22 cellular contexts compared by ENCODE assay signal in the genomic region with DNA sequence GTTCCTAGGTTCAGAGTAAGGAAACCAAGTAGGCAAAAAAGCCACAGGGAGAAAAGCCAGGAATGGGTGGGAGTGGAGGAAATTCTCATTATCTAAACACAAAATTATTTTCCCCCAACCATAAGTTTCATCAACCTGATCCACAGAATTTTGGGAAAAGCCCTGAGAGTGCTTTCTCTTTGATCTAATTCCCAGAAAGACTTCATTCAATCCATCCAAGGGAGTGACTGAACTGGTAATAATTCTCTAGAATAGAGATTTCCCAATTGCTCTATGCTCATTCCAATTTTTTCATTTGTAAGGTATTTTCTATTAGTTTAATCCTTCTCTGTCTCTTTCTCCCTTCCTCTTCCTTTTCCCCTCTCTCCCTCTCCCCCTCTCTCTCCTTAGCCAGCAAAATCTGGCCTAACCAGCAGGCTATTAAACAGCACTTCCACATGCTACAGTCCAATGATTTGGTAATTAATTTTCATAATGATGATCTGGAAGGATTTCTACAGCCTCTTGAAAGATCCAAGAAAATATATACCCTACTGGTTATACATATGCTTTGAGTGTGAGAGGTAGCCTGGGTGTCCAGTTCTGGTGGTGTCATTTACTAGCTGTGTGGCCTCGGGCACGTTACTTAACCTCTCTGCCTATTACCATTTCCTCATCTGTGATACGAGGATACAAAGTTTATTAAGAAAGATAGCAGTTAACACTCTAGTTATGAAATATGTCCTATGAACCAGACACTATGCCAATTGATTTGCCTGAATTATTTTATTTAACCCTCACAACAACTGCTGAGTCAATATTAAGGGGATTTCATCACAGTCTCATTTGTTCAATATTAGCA.
DNase-seq lines count a peak whose midpoint lies in the region; ATAC-seq, FAIRE-seq and TF ChIP-seq lines count a peak whose summit lies in the region.
"Had no signal": no experiment of that assay in that cellular context is flagged by ENCODE, and none has a peak within 500 bp of the region (broad histone marks: within the 10 kb centered on the region; RNA-seq: fewer than 3 reads in every experiment).

No MANE protein-coding gene starts in this region.

- no peak for TF ChIP-seq CTCF in MM.1S (IDR thresholded peaks at IDR 0.05; ENCODE audit: low read length)
- TF ChIP-seq CTCF in OCI-LY1 (IDR thresholded peaks at IDR 0.05; ENCODE audit: low read length), result no peak
- no peak for TF ChIP-seq CTCF in hepatocyte (IDR thresholded peaks at IDR 0.05; ENCODE audit: poor library complexity)
- TF ChIP-seq CTCF in WTC11 (IDR thresholded peaks at IDR 0.05), result no peak

- H3K4me1 ChIP-seq in MM.1S (ENCODE audit: low read length) (peaks cover 23% of the 10 kb centered on the region), OCI-LY1 (ENCODE audit: insufficient read depth, low read length, severe bottlenecking) (peaks cover 23% of the 10 kb centered on the region), hepatocyte (ENCODE audit: insufficient read depth) (peaks cover 28% of the 10 kb centered on the region), small intestine (ENCODE audit: control insufficient read depth in 2 of 2, insufficient read depth in 1 of 2, low read depth in 1 of 2, low read length in 1 of 2) (peaks cover 0 to 4% of the 10 kb centered on the region in 2 donors)

- H3K36me3 Mint-ChIP-seq in activated naive CD8-positive, alpha-beta T cell treated with anti-CD3 and anti-CD28 coated beads for 36 hours, result no peaks in the 10 kb centered on the region
- no peaks in the 10 kb centered on the region for H3K36me3 Mint-ChIP-seq in WTC11
- H3K36me3 Mint-ChIP-seq: CD8-positive, alpha-beta T cell had no signal

- H3K9ac ChIP-seq in MM.1S (ENCODE audit: low read length) (no peak overlapping the region), OCI-LY1 (ENCODE audit: low read length) (no peak overlapping the region)

- CTCF ChIA-PET in WTC11 (lab: Charles Lee), result interaction anchor here (2.2 kb wide), 1 partner anchor 256 kb away, joined by 6 read pairs; no protein-coding TSS in a partner anchor

- no peak for FAIRE-seq in small intestine (lab: Jason Lieb, UNC)
- FAIRE-seq: bronchial epithelial cell, K562, kidney had no signal

- H3K27ac Mint-ChIP-seq in activated naive CD8-positive, alpha-beta T cell treated with anti-CD3 and anti-CD28 coated beads for 36 hours, result no peak overlapping the region
- H3K27ac Mint-ChIP-seq in WTC11, result no peak overlapping the region
- H3K27ac Mint-ChIP-seq: CD8-positive, alpha-beta T cell had no signal

- H3K79me2 ChIP-seq in MM.1S (ENCODE audit: low read length) (no peaks in the 10 kb centered on the region), OCI-LY1 (ENCODE audit: insufficient read depth, low read length) (no peaks in the 10 kb centered on the region), hepatocyte (no peaks in the 10 kb centered on the region)

- peaks cover 18% of the 10 kb centered on the region for H3K4me1 Mint-ChIP-seq in activated naive CD8-positive, alpha-beta T cell treated with anti-CD3 and anti-CD28 coated beads for 36 hours
- no peaks in the 10 kb centered on the region; the same call in 1 of the 2 replicates for H3K4me1 Mint-ChIP-seq in WTC11

- TF ChIP-seq POLR2A in erythroblast (IDR thresholded peaks at IDR 0.05; ENCODE audit: low read length), result no peak

- H2AFZ ChIP-seq in MM.1S (ENCODE audit: low read length) (no peak overlapping the region), OCI-LY1 (ENCODE audit: low read length) (no peak overlapping the region), hepatocyte (no peak overlapping the region)

- H3K9me3 Mint-ChIP-seq in activated naive CD8-positive, alpha-beta T cell treated with anti-CD3 and anti-CD28 coated beads for 36 hours, result peaks cover 1% of the 10 kb centered on the region
- H3K9me3 Mint-ChIP-seq in WTC11, result no peaks in the 10 kb centered on the region
- H3K9me3 Mint-ChIP-seq: CD8-positive, alpha-beta T cell had no signal

- no peak overlapping the region for H3K4me3 Mint-ChIP-seq in activated naive CD8-positive, alpha-beta T cell treated with anti-CD3 and anti-CD28 coated beads for 36 hours
- H3K4me3 Mint-ChIP-seq in WTC11, result no peak overlapping the region
- H3K4me3 Mint-ChIP-seq: CD8-positive, alpha-beta T cell had no signal

- POLR2A ChIA-PET in WTC11 (lab: Charles Lee), result no interaction called here

- no peaks in the 10 kb centered on the region for H3K27me3 ChIP-seq in MM.1S (replicated peaks; ENCODE audit: insufficient read depth, low read length)
- H3K27me3 ChIP-seq in OCI-LY1 (ENCODE audit: insufficient read depth, low read length), result no peaks in the 10 kb centered on the region
- no peaks in the 10 kb centered on the region for H3K27me3 ChIP-seq in hepatocyte
- no peaks in the 10 kb centered on the region for H3K27me3 ChIP-seq in small intestine (ENCODE audit: control insufficient read depth in 2 of 2, insufficient read depth in 2 of 2, low read length in 2 of 2)
- H3K27me3 ChIP-seq: adrenal gland, tibial nerve had no signal

- no peak for DNase-seq in MM.1S
- DNase-seq in hepatocyte (ENCODE audit: low spot score), result no peak
- DNase-seq in small intestine, result peak; percentile 70
- DNase-seq in erythroblast (lab: John Stamatoyannopoulos, UW), result no peak
- DNase-seq in activated naive CD8-positive, alpha-beta T cell treated with anti-CD3 and anti-CD28 coated beads for 36 hours, result no peak
- DNase-seq in WTC11 (ENCODE audit: low spot score), result no peak
- DNase-seq: activated effector memory CD4-positive, alpha-beta T cell treated with anti-CD3 and anti-CD28 coated beads, Interleukin-2, amount 50 U/mL, for 16 hours; dermis blood vessel endothelial cell; foreskin melanocyte; GOT3; kidney; mesenchymal stem cell; MV-4-11; NCI-H187 treated with DMSO at 0.1 percent for 48 hours; stimulated activated CD4-positive, alpha-beta T cell treated with anti-CD3 and anti-CD28 coated beads, Interleukin-1b, Interleukin-23, amount 100 ng/mL, for 48 hours; stimulated activated naive CD4-positive, alpha-beta T cell treated with Interleukin-2 at 50 U/mL for 16 hours had no signal

- no peaks in the 10 kb centered on the region for H3K36me3 ChIP-seq in MM.1S (replicated peaks; ENCODE audit: insufficient read depth, low read length)
- no peaks in the 10 kb centered on the region for H3K36me3 ChIP-seq in OCI-LY1 (ENCODE audit: insufficient read depth, low read length)
- no peaks in the 10 kb centered on the region for H3K36me3 ChIP-seq in hepatocyte (replicated peaks; ENCODE audit: insufficient read depth, low read depth)
- H3K36me3 ChIP-seq in small intestine (ENCODE audit: control insufficient read depth in 2 of 2, insufficient read depth in 2 of 2, low read length in 2 of 2), result no peaks in the 10 kb centered on the region
- H3K36me3 ChIP-seq: adrenal gland, tibial nerve had no signal

- peak overlapping the region; percentile 12; the same call in 1 of the 2 replicates for H3K27ac ChIP-seq in MM.1S (ENCODE audit: low read length)
- peak overlapping the region; percentile 11 for H3K27ac ChIP-seq in OCI-LY1 (ENCODE audit: low read depth, low read length, poor library complexity, severe bottlenecking)
- peak overlapping the region; percentile 87 for H3K27ac ChIP-seq in hepatocyte
- H3K27ac ChIP-seq in small intestine (ENCODE audit: low read depth in 1 of 2, low read length in 1 of 2), result no peak overlapping the region
- H3K27ac ChIP-seq: adrenal gland, tibial nerve had no signal

- H4K20me1 ChIP-seq in MM.1S (ENCODE audit: insufficient read depth, low read length) (no peaks in the 10 kb centered on the region), OCI-LY1 (ENCODE audit: insufficient read depth, low read length) (no peaks in the 10 kb centered on the region), hepatocyte (ENCODE audit: insufficient read depth, poor library complexity, severe bottlenecking) (no peaks in the 10 kb centered on the region)

- H3K9me2 ChIP-seq in MM.1S (replicated peaks; ENCODE audit: insufficient read depth, low read length) (no peaks in the 10 kb centered on the region), OCI-LY1 (ENCODE audit: low read depth, low read length) (no peaks in the 10 kb centered on the region), hepatocyte (replicated peaks; ENCODE audit: insufficient read depth) (no peaks in the 10 kb centered on the region)

- WGBS in hepatocyte (ENCODE audit: low lambda C conversion rate, missing lambda C conversion rate), result 90% methylated on average over 3 of the region's 3 CpGs
- WGBS in small intestine, 3 donors, result 15 to 56% (median 44%) methylated on average over 3 of the region's 3 CpGs

- no peaks in the 10 kb centered on the region for H3K9me3 ChIP-seq in MM.1S (replicated peaks; ENCODE audit: insufficient read depth, low read length)
- 0 out of 2 replicates have a peak, but pooled peaks cover 4% of the 10 kb centered on the region for H3K9me3 ChIP-seq in OCI-LY1 (ENCODE audit: low read length)
- no peaks in the 10 kb centered on the region for H3K9me3 ChIP-seq in hepatocyte (ENCODE audit: low read depth)
- no peaks in the 10 kb centered on the region for H3K9me3 ChIP-seq in small intestine (ENCODE audit: control insufficient read depth, low read depth)
- H3K9me3 ChIP-seq: adrenal gland had no signal

- H3F3A ChIP-seq in MM.1S (ENCODE audit: insufficient read depth, low read length) (peaks cover 14% of the 10 kb centered on the region), OCI-LY1 (ENCODE audit: insufficient read depth, low read length) (no peaks in the 10 kb centered on the region)

- no peaks in the 10 kb centered on the region for H3K27me3 Mint-ChIP-seq in activated naive CD8-positive, alpha-beta T cell treated with anti-CD3 and anti-CD28 coated beads for 36 hours
- H3K27me3 Mint-ChIP-seq in WTC11 (ENCODE audit: low read depth), result no peaks in the 10 kb centered on the region

- H3K4me2 ChIP-seq in MM.1S (ENCODE audit: low read depth, low read length), result peak overlapping the region; percentile 53; the same call in 1 of the 2 replicates
- H3K4me2 ChIP-seq in OCI-LY1 (ENCODE audit: low read length), result no peak overlapping the region; the same call in 1 of the 2 replicates
- peak overlapping the region; percentile 68 for H3K4me2 ChIP-seq in hepatocyte

- H3K4me3 ChIP-seq in MM.1S (ENCODE audit: low read length) (no peak overlapping the region), OCI-LY1 (ENCODE audit: low read depth, low read length, poor library complexity, severe bottlenecking) (no peak overlapping the region), hepatocyte (no peak overlapping the region), small intestine (ENCODE audit: low read depth in 1 of 2, low read length in 2 of 2) (no peak overlapping the region)
- H3K4me3 ChIP-seq: adrenal gland, K562, tibial nerve had no signal

- ATAC-seq in WTC11, result no peak
- ATAC-seq: K562 had no signal

TF ChIP-seq in WTC11, 78 proteins besides CTCF, POLR2A, EP300 and RAD21 (continues in another document):
- no peak for TF ChIP-seq NR3C1 (CRISPR knock-in tag; conservative IDR thresholded peaks at IDR 0.05; ENCODE audit: low read depth)
- no peak for TF ChIP-seq ZNF121 (CRISPR knock-in tag; IDR thresholded peaks at IDR 0.05)
- TF ChIP-seq CBFB (CRISPR knock-in tag; IDR thresholded peaks at IDR 0.05; ENCODE audit: low read depth), result no peak

Comparison
In these comparisons a context has a peak if more than half of its experiments do, and no peak if none do; other contexts are left out.
1. H3K27ac ChIP-seq: peak in MM.1S (single experiment), OCI-LY1 (single experiment) and hepatocyte (single experiment); none in small intestine (0 of 2).